ENCODE assay signal across 14 cellular contexts in genomic region chr12:47084172-47084571, GRCh38. TPM values are rescaled to one million over a fixed set of nuclear protein-coding genes. Genes with fewer than 3 reads are reported as not detected.
DNase-seq lines count a peak whose midpoint lies in the region; ATAC-seq and TF ChIP-seq lines count a peak whose summit lies in the region.
"Had no signal": no experiment of that assay in that cellular context is flagged by ENCODE, and none has a peak within 500 bp of the region (broad histone marks: within the 10 kb centered on the region; RNA-seq: fewer than 3 reads in every experiment).

No MANE protein-coding gene starts in this region.

- H3K4me1 ChIP-seq in mesenchymal stem cell (ENCODE audit: control insufficient read depth, insufficient read depth, low read depth, low read length) (peaks cover 13% of the 10 kb centered on the region), transverse colon (peaks cover 6 to 80% (median 24%) of the 10 kb centered on the region in 4 donors), aorta (ENCODE audit: control insufficient read depth in 1 of 2, insufficient read depth in 2 of 2, low read length in 2 of 2) (peaks cover 3 to 4% of the 10 kb centered on the region in 2 donors)

- H2AK5ac ChIP-seq in mesenchymal stem cell (ENCODE audit: low read length, severe bottlenecking): no peak overlapping the region

- H3K79me1 ChIP-seq in mesenchymal stem cell (replicated peaks; ENCODE audit: low read length, poor library complexity, severe bottlenecking): peaks cover 2% of the 10 kb centered on the region

- no peaks in the 10 kb centered on the region for H3K9me3 ChIP-seq in mesenchymal stem cell (ENCODE audit: control insufficient read depth, low read length)
- no peaks in the 10 kb centered on the region for H3K9me3 ChIP-seq in transverse colon
- H3K9me3 ChIP-seq in aorta (ENCODE audit: control insufficient read depth, low read length): no peaks in the 10 kb centered on the region
- H3K9me3 ChIP-seq: body of pancreas had no signal

- no peak for TF ChIP-seq CTCF in transverse colon (IDR thresholded peaks at IDR 0.05)

- H3K36me3 ChIP-seq in mesenchymal stem cell (ENCODE audit: control insufficient read depth in 1 of 2, insufficient read depth in 2 of 2, low read depth in 1 of 2, low read length in 2 of 2) (no peaks in the 10 kb centered on the region), transverse colon (no peaks in the 10 kb centered on the region), aorta (ENCODE audit: control insufficient read depth in 1 of 2, insufficient read depth in 2 of 2, low read length in 1 of 2) (no peaks in the 10 kb centered on the region)

- no peak overlapping the region for H3K9ac ChIP-seq in mesenchymal stem cell (ENCODE audit: low read length)

- no peak overlapping the region for H3K23ac ChIP-seq in mesenchymal stem cell (ENCODE audit: low read length in 2 of 2)

- H3K9me3 Mint-ChIP-seq in activated naive CD4-positive, alpha-beta T cell treated with anti-CD3 and anti-CD28 coated beads, Interleukin-2, amount 10 ng/mL, durations not matched to agents 7 days and 5 days: no peaks in the 10 kb centered on the region
- no peaks in the 10 kb centered on the region for H3K9me3 Mint-ChIP-seq in activated CD4-positive, alpha-beta memory T cell treated with anti-CD3 and anti-CD28 coated beads for 36 hours

- H3K18ac ChIP-seq in mesenchymal stem cell (ENCODE audit: low read depth in 1 of 2, low read length in 2 of 2): no peak overlapping the region

- no peak overlapping the region for H3K14ac ChIP-seq in mesenchymal stem cell (ENCODE audit: low read length in 2 of 2)

- no peak for ATAC-seq in aorta (ENCODE audit: low FRiP score)
- ATAC-seq: body of pancreas, K562 had no signal

- TF ChIP-seq POLR2A in transverse colon (IDR thresholded peaks at IDR 0.05): no peak

- H3K27ac ChIP-seq in mesenchymal stem cell (ENCODE audit: low read length, poor library complexity, severe bottlenecking): peak overlapping the region; percentile 79
- peak overlapping the region; percentile 48 to 93 (median 88) for H3K27ac ChIP-seq in transverse colon
- no peak overlapping the region for H3K27ac ChIP-seq in aorta (ENCODE audit: low read depth in 1 of 2, low read length in 2 of 2)
- H3K27ac ChIP-seq: body of pancreas had no signal

- H2BK15ac ChIP-seq in mesenchymal stem cell (ENCODE audit: low read depth, poor library complexity, severe bottlenecking): no peak overlapping the region

- intact Hi-C loops in activated CD4-positive, alpha-beta memory T cell treated with anti-CD3 and anti-CD28 coated beads for 36 hours (cut with micrococcal nuclease): loop anchor here (1.0 to 10.0 kb wide), 8 partner anchors 17 to 869 kb away; partner anchors contain the start of gene HDAC7
- intact Hi-C loops in transverse colon (cut with DNase I; ENCODE audit: low total_unique reads): no loop called here
- intact Hi-C loops in aorta (cut with DNase I): loop anchor here (5.0 to 10.0 kb wide), 3 partner anchors 47 to 421 kb away; no protein-coding TSS in a partner anchor

- in situ Hi-C loops in transverse colon (cut with MboI; ENCODE audit: low pct_ligation_motif_present in 1 of 4, low pct_unique_long_range_greater_than_20kb in 1 of 4, low sequenced_read_pairs in 3 of 4): no loop called here

- H3K4me3 ChIP-seq in mesenchymal stem cell (ENCODE audit: insufficient read depth in 1 of 2, low read depth in 1 of 2, low read length in 2 of 2): no peak overlapping the region
- H3K4me3 ChIP-seq in transverse colon: no peak overlapping the region
- no peak overlapping the region for H3K4me3 ChIP-seq in aorta (ENCODE audit: low read length in 2 of 2)
- H3K4me3 ChIP-seq: body of pancreas, K562 had no signal

- no peaks in the 10 kb centered on the region for H3K27me3 ChIP-seq in mesenchymal stem cell (ENCODE audit: control insufficient read depth in 1 of 2, insufficient read depth in 1 of 2, low read length in 2 of 2)
- H3K27me3 ChIP-seq in transverse colon: peaks cover 5% of the 10 kb centered on the region
- H3K27me3 ChIP-seq in aorta (ENCODE audit: control insufficient read depth in 1 of 2, insufficient read depth in 2 of 2, low read length in 1 of 2): no peaks in the 10 kb centered on the region
- H3K27me3 ChIP-seq: body of pancreas had no signal

- no peak for DNase-seq in activated naive CD4-positive, alpha-beta T cell treated with anti-CD3 and anti-CD28 coated beads, Interleukin-2, amount 10 ng/mL, durations not matched to agents 7 days and 5 days
- no peak for DNase-seq in activated naive CD4-positive, alpha-beta T cell (lab: John Stamatoyannopoulos, UW)
- no peak for DNase-seq in activated CD4-positive, alpha-beta memory T cell treated with anti-CD3 and anti-CD28 coated beads for 36 hours
- DNase-seq in mesenchymal stem cell (no peak), transverse colon (no peak), NCI-H2171 treated with DMSO at 0.1 percent for 48 hours (lab: John Stamatoyannopoulos, UW) (no peak), aorta (no peak), hepatic stellate cell (ENCODE audit: low spot score) (no peak)
- DNase-seq: body of pancreas, DND-41, NCI-H1417, NCI-H446 had no signal

- no peak overlapping the region for H3K4me2 ChIP-seq in mesenchymal stem cell (ENCODE audit: low read length, poor library complexity, severe bottlenecking)

- H2AFZ ChIP-seq in mesenchymal stem cell (ENCODE audit: low read depth, low read length): no peak overlapping the region

- no peak overlapping the region for H2BK120ac ChIP-seq in mesenchymal stem cell (ENCODE audit: low read depth, low read length)

- H4K8ac ChIP-seq in mesenchymal stem cell (ENCODE audit: low read length): no peak overlapping the region

- peaks cover 15% of the 10 kb centered on the region for H3K36me3 Mint-ChIP-seq in activated naive CD4-positive, alpha-beta T cell treated with anti-CD3 and anti-CD28 coated beads, Interleukin-2, amount 10 ng/mL, durations not matched to agents 7 days and 5 days
- H3K36me3 Mint-ChIP-seq in activated CD4-positive, alpha-beta memory T cell treated with anti-CD3 and anti-CD28 coated beads for 36 hours: peaks cover 2% of the 10 kb centered on the region

- H4K91ac ChIP-seq in mesenchymal stem cell (ENCODE audit: low read length): no peak overlapping the region

- CTCF ChIA-PET in activated naive CD4-positive, alpha-beta T cell treated with anti-CD3 and anti-CD28 coated beads, Interleukin-2, amount 10 ng/mL, durations not matched to agents 7 days and 5 days (lab: Charles Lee): interaction anchor here (1.0 to 1.8 kb wide), 2 partner anchors 11 to 108 kb away, joined by 3 to 6 read pairs; no protein-coding TSS in a partner anchor
- CTCF ChIA-PET in activated CD4-positive, alpha-beta memory T cell treated with anti-CD3 and anti-CD28 coated beads for 36 hours (lab: Charles Lee): interaction anchor here (1.5 to 3.6 kb wide), 2 partner anchors 14 to 314 kb away, joined by 5 to 25 read pairs; no protein-coding TSS in a partner anchor

- no peak overlapping the region for H3K4ac ChIP-seq in mesenchymal stem cell (ENCODE audit: low read depth in 1 of 2, low read length in 2 of 2)

- H3K4me1 Mint-ChIP-seq in activated naive CD4-positive, alpha-beta T cell treated with anti-CD3 and anti-CD28 coated beads, Interleukin-2, amount 10 ng/mL, durations not matched to agents 7 days and 5 days: peaks cover 65% of the 10 kb centered on the region
- peaks cover 57% of the 10 kb centered on the region for H3K4me1 Mint-ChIP-seq in activated CD4-positive, alpha-beta memory T cell treated with anti-CD3 and anti-CD28 coated beads for 36 hours (ENCODE audit: low read depth)

- H2BK5ac ChIP-seq in mesenchymal stem cell (ENCODE audit: low read depth, low read length, poor library complexity, severe bottlenecking): no peak overlapping the region

- peaks cover 8% of the 10 kb centered on the region for H3K27me3 Mint-ChIP-seq in activated naive CD4-positive, alpha-beta T cell treated with anti-CD3 and anti-CD28 coated beads, Interleukin-2, amount 10 ng/mL, durations not matched to agents 7 days and 5 days
- no peaks in the 10 kb centered on the region for H3K27me3 Mint-ChIP-seq in activated CD4-positive, alpha-beta memory T cell treated with anti-CD3 and anti-CD28 coated beads for 36 hours

- no CpG with 5 or more reads among the region's 1 CpG for WGBS in mesenchymal stem cell
- WGBS in transverse colon (ENCODE audit: low coverage in 1 of 2), 2 donors: 75 to 89% methylated on average over 1 of the region's 1 CpG
- WGBS in aorta, 2 donors: 80 to 83% methylated on average over 1 of the region's 1 CpG

- H2BK12ac ChIP-seq in mesenchymal stem cell (ENCODE audit: low read length in 2 of 2): no peak overlapping the region

- no peak for TF ChIP-seq EP300 in transverse colon (IDR thresholded peaks at IDR 0.05; ENCODE audit: low read depth)

- H3K4me3 Mint-ChIP-seq in activated naive CD4-positive, alpha-beta T cell treated with anti-CD3 and anti-CD28 coated beads, Interleukin-2, amount 10 ng/mL, durations not matched to agents 7 days and 5 days: no peak overlapping the region
- no peak overlapping the region for H3K4me3 Mint-ChIP-seq in activated CD4-positive, alpha-beta memory T cell treated with anti-CD3 and anti-CD28 coated beads for 36 hours

- POLR2A ChIA-PET in activated CD4-positive, alpha-beta memory T cell treated with anti-CD3 and anti-CD28 coated beads for 36 hours (lab: Charles Lee): interaction anchor here (1.2 to 7.8 kb wide), 3 partner anchors 107 to 131 kb away, joined by 3 to 92 read pairs (median 9); no protein-coding TSS in a partner anchor

- H3K27ac Mint-ChIP-seq in activated naive CD4-positive, alpha-beta T cell treated with anti-CD3 and anti-CD28 coated beads, Interleukin-2, amount 10 ng/mL, durations not matched to agents 7 days and 5 days: peak overlapping the region; percentile 73
- peak overlapping the region; percentile 69 for H3K27ac Mint-ChIP-seq in activated CD4-positive, alpha-beta memory T cell treated with anti-CD3 and anti-CD28 coated beads for 36 hours

RNA-seq across cellular contexts. Expression of gene AMIGO2, which starts 4.4 kb away (rescaled TPM):
- total RNA-seq in activated CD4-positive, alpha-beta memory T cell treated with anti-CD3 and anti-CD28 coated beads for 36 hours: 10 to 100 TPM; 12.4 to 13.6 TPM
- polyA plus RNA-seq in mesenchymal stem cell (2013, experiment 1 of 2): 13.2 TPM
- 13.5 TPM for polyA plus RNA-seq in mesenchymal stem cell (2013, experiment 2 of 2)
- total RNA-seq in transverse colon: 1 to 10 TPM; 4.5 to 6.7 (median 6.6) TPM
- 10 to 100 TPM; 23.1 to 72.1 TPM for total RNA-seq in aorta
- polyA plus RNA-seq in aorta: 10 to 100 TPM; 12.0 to 39.2 TPM

RNA-seq across cellular contexts. Expression of gene PCED1B, which starts 4.8 kb away (rescaled TPM):
- total RNA-seq in activated CD4-positive, alpha-beta memory T cell treated with anti-CD3 and anti-CD28 coated beads for 36 hours: 100 to 1,000 TPM; 133 to 136 TPM
- polyA plus RNA-seq in mesenchymal stem cell (2013, experiment 1 of 2): 3.0 TPM
- polyA plus RNA-seq in mesenchymal stem cell (2013, experiment 2 of 2): 2.4 TPM
- total RNA-seq in transverse colon (10 to 100 TPM in 1 of 4 donors, 1 to 10 TPM in 2, not detected in 1; 2.7 to 52.0 (median 3.0) TPM), aorta (10 to 100 TPM; 11.0 to 12.6 TPM)
- polyA plus RNA-seq in aorta: 10 to 100 TPM in 1 of 2 donors, 1 to 10 TPM in 1; 2.0 to 12.2 TPM
- polyA plus RNA-seq: neural cell had no signal

Comparison
In these comparisons a context has a peak if more than half of its experiments do, and no peak if none do; other contexts are left out.
1. H3K27ac ChIP-seq: peak in mesenchymal stem cell (single experiment) and transverse colon (4 of 4); none in aorta (0 of 2).